Comparison of ENCODE assay signal across 8 cellular contexts in the genomic region with DNA sequence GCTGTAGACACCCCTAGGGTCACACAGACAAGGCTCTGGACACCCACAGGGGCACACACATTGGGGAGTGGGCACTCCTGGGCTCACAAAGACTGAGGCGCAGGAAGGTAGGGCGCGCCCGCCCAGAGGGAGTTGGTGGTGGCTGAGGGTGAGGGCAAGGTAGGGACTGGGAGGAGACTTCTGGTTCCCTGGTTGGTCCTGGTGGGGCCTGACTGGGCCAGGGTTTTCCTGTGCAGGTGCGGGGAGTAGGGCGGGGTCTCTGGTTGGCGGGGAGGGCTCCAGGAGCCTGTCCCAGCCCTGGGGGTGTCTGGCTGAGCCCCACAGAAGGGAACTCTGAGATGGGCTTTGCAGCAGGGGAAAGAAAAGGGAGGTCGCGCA. TPM values are rescaled to one million over a fixed set of nuclear protein-coding genes. Genes with fewer than 3 reads are reported as not detected.
DNase-seq lines count a peak whose midpoint lies in the region; ATAC-seq, FAIRE-seq and TF ChIP-seq lines count a peak whose summit lies in the region.

No MANE protein-coding gene starts in this region.

- POLR2A ChIA-PET in activated CD4-positive, alpha-beta memory T cell treated with anti-CD3 and anti-CD28 coated beads, Interleukin-2, amount 10 ng/mL, durations not matched to agents 7 days and 5 days (lab: Charles Lee) = interaction anchor here (1.0 to 5.2 kb wide), 7 partner anchors 20 to 282 kb away, joined by 3 to 32 read pairs (median 5); a partner anchor contains a TSS

- H3K36me3 Mint-ChIP-seq in activated CD4-positive, alpha-beta memory T cell treated with anti-CD3 and anti-CD28 coated beads, Interleukin-2, amount 10 ng/mL, durations not matched to agents 7 days and 5 days (ENCODE audit: low read depth) = peaks cover 2% of the 10 kb centered on the region

- no peak for TF ChIP-seq POLR2A in prostate gland (IDR thresholded peaks at IDR 0.05)

- no peaks in the 10 kb centered on the region for H3K9me3 Mint-ChIP-seq in activated CD4-positive, alpha-beta memory T cell treated with anti-CD3 and anti-CD28 coated beads, Interleukin-2, amount 10 ng/mL, durations not matched to agents 7 days and 5 days

- H3K9me3 ChIP-seq in prostate gland = no peaks in the 10 kb centered on the region

- H3K4me1 Mint-ChIP-seq in activated CD4-positive, alpha-beta memory T cell treated with anti-CD3 and anti-CD28 coated beads, Interleukin-2, amount 10 ng/mL, durations not matched to agents 7 days and 5 days = peaks cover 34% of the 10 kb centered on the region

- intact Hi-C loops in prostate gland (cut with DNase I) = no loop called here

- peak overlapping the region; percentile 90 for H3K4me3 Mint-ChIP-seq in activated CD4-positive, alpha-beta memory T cell treated with anti-CD3 and anti-CD28 coated beads, Interleukin-2, amount 10 ng/mL, durations not matched to agents 7 days and 5 days

- ATAC-seq in HG03045 (IDR thresholded peaks at IDR 0.05; ENCODE audit: unreplicated experiment) = peak; percentile 15

- peak overlapping the region; percentile 84 for H3K27ac Mint-ChIP-seq in activated CD4-positive, alpha-beta memory T cell treated with anti-CD3 and anti-CD28 coated beads, Interleukin-2, amount 10 ng/mL, durations not matched to agents 7 days and 5 days

- 0% methylated on average over 6 of the region's 9 CpGs for WGBS in prostate gland

- TF ChIP-seq CTCF in foreskin fibroblast (IDR thresholded peaks at IDR 0.05; ENCODE audit: low read depth, low read length) = no peak
- TF ChIP-seq CTCF in prostate gland (IDR thresholded peaks at IDR 0.05) = no peak

- no peaks in the 10 kb centered on the region for H3K4me1 ChIP-seq in prostate gland (replicated peaks)

- CTCF ChIA-PET in activated CD4-positive, alpha-beta memory T cell treated with anti-CD3 and anti-CD28 coated beads, Interleukin-2, amount 10 ng/mL, durations not matched to agents 7 days and 5 days (lab: Charles Lee) = interaction anchor here (1.0 kb wide), 1 partner anchor 45 kb away, joined by 3 read pairs; no protein-coding TSS in a partner anchor

- no peaks in the 10 kb centered on the region for H3K36me3 ChIP-seq in prostate gland

- no peaks in the 10 kb centered on the region for H3K27me3 ChIP-seq in prostate gland (replicated peaks; ENCODE audit: insufficient read depth)

- no peaks in the 10 kb centered on the region for H3K27me3 Mint-ChIP-seq in activated CD4-positive, alpha-beta memory T cell treated with anti-CD3 and anti-CD28 coated beads, Interleukin-2, amount 10 ng/mL, durations not matched to agents 7 days and 5 days

- FAIRE-seq in RCC 7860 (lab: Jason Lieb, UNC) = no peak

- H3K4me3 ChIP-seq in foreskin fibroblast (ENCODE audit: low read depth in 1 of 2, low read length in 2 of 2) = peak overlapping the region; percentile 59 to 78
- peak overlapping the region; percentile 51 to 59 for H3K4me3 ChIP-seq in prostate gland

- DNase-seq in DMS53 (lab: John Stamatoyannopoulos, UW) (peak; percentile 60), DMS53 treated with DMSO at 0.1 percent for 48 hours (lab: John Stamatoyannopoulos, UW; ENCODE audit: unreplicated experiment) (no peak), foreskin fibroblast (no peak), prostate gland (ENCODE audit: low spot score) (no peak), NCI-H2171 treated with DMSO at 0.1 percent for 48 hours (lab: John Stamatoyannopoulos, UW) (no peak), RCC 7860 (ENCODE audit: low spot score) (no peak)
- no peak for DNase-seq in activated CD4-positive, alpha-beta memory T cell treated with anti-CD3 and anti-CD28 coated beads, Interleukin-2, amount 10 ng/mL, durations not matched to agents 7 days and 5 days

- peak overlapping the region; percentile 75 to 80 for H3K27ac ChIP-seq in prostate gland

RNA-seq across cellular contexts. Expression of a gene that starts 6.7 kb away (rescaled TPM):
- 100 to 1,000 TPM; 156 to 157 TPM for total RNA-seq in activated CD4-positive, alpha-beta memory T cell treated with anti-CD3 and anti-CD28 coated beads, Interleukin-2, amount 10 ng/mL, durations not matched to agents 7 days and 5 days
- 10 to 100 TPM in 1 of 2 donors, 1 to 10 TPM in 1; 2.5 to 10.5 TPM for total RNA-seq in prostate gland

RNA-seq across cellular contexts. Expression of a gene that starts 19.7 kb away (rescaled TPM):
- 10 to 100 TPM; 30.3 to 33.2 TPM for total RNA-seq in activated CD4-positive, alpha-beta memory T cell treated with anti-CD3 and anti-CD28 coated beads, Interleukin-2, amount 10 ng/mL, durations not matched to agents 7 days and 5 days
- 1 to 10 TPM; 7.4 to 9.1 TPM for total RNA-seq in prostate gland

Comparison
In these comparisons a context has a peak if more than half of its experiments do, and no peak if none do; other contexts are left out.
1. RNA of a gene that starts 6.7 kb away (total RNA-seq): 156 to 157 TPM in activated CD4-positive, alpha-beta memory T cell treated with anti-CD3 and anti-CD28 coated beads, Interleukin-2, amount 10 ng/mL, durations not matched to agents 7 days and 5 days; 2.5 to 10.5 TPM in prostate gland; every median in the first group is over 10 times any median in the second.